In the genomic region with DNA sequence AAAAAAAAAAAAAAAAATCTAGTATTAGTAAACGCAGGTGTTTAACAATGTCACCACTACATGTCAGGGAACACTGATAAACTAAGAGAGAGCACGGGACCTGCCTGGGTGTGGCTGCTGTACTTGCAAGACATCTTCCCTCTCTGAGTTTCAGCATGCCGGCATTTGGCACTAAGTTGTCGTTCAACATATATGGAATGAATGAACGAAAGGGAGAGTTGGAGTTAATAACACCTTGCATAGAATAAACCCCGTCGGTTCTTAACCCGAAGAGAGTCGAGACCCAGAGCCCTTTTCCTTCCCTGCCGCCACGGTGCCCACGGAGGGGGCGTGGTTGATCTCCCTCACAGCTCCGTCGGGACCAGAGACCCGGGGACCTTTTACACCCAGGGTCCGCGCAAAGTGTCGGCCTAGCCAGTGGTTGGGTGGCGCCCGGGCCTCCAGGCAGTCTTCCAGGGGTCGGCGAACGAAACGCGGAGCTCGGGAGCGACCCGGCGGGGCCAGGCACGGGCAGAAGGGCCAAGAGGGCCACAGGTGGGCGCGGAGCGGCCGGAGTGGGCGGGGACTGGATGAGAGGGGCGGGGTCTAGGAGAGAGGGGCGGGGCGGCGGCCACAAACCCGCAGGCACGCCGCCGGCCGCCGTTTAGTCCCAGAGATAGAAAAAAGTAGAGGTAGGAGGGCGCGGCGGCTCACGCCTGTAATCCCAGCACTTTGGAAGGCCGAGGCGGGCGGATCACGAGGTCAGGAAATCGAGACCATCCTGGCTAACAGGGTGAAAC, we compare ENCODE assay signal across 8 cellular contexts. TPM values are rescaled to one million over a fixed set of nuclear protein-coding genes. Genes with fewer than 3 reads are reported as not detected.
DNase-seq lines count a peak whose midpoint lies in the region; ATAC-seq and TF ChIP-seq lines count a peak whose summit lies in the region.

No MANE protein-coding gene starts in this region.

- H3K27me3 Mint-ChIP-seq in nephron progenitor cell (ENCODE audit: low read depth, poor library complexity) = peaks cover 24% of the 10 kb centered on the region

- peaks cover 18% of the 10 kb centered on the region for H3K4me1 ChIP-seq in Panc1 (ENCODE audit: control insufficient read depth, insufficient read depth, low read length)

- peaks cover 11% of the 10 kb centered on the region for H3K36me3 Mint-ChIP-seq in nephron progenitor cell (ENCODE audit: low read depth)

- TSS peak; percentile 93 for BruUV-seq in Panc1 (replicated peaks; lab: Mats Ljungman, UMichigan)

- peak overlapping the region; percentile 82 for H3K27ac ChIP-seq in Panc1 (ENCODE audit: low read length)

- no peaks in the 10 kb centered on the region for H3K27me3 ChIP-seq in Panc1 (ENCODE audit: control insufficient read depth, insufficient read depth, low read length)

- H3K9me3 ChIP-seq in Panc1 (ENCODE audit: control insufficient read depth, insufficient read depth, low read depth, low read length) = no peaks in the 10 kb centered on the region

- H3K36me3 ChIP-seq in Panc1 (ENCODE audit: control insufficient read depth, insufficient read depth, low read length) = no peaks in the 10 kb centered on the region; the same call in 1 of the 2 replicates

- peak overlapping the region; percentile 97 for H3K4me3 Mint-ChIP-seq in nephron progenitor cell

- CTCF ChIA-PET in Panc1 (lab: Charles Lee) = interaction anchor here (0.6 to 1.5 kb wide), 6 partner anchors 19 to 507 kb away, joined by 3 to 10 read pairs (median 4); no protein-coding TSS in a partner anchor

- in situ Hi-C loops in Panc1 (cut with HindIII; ENCODE audit: low pct_unique_long_range_greater_than_20kb, low sequenced_read_pairs) = no loop called here

- ATAC-seq in GM18909 (IDR thresholded peaks at IDR 0.05; ENCODE audit: poor library complexity, unreplicated experiment) = peak; percentile 65
- ATAC-seq in HG03175 (IDR thresholded peaks at IDR 0.05; ENCODE audit: unreplicated experiment) = peak; percentile 68
- peak; percentile 86 for ATAC-seq in Panc1

- H3K4me1 Mint-ChIP-seq in nephron progenitor cell = peaks cover 20% of the 10 kb centered on the region

- TF ChIP-seq CTCF in Panc1 (IDR thresholded peaks at IDR 0.05) = no peak
- TF ChIP-seq CTCF in nephron progenitor cell (IDR thresholded peaks at IDR 0.05) = no peak

- POLR2A ChIA-PET in Panc1 (lab: Charles Lee) = interaction anchor here (0.6 to 0.7 kb wide), 3 partner anchors 13 to 814 kb away, joined by 4 to 13 read pairs (median 6); no protein-coding TSS in a partner anchor

- H3K27ac Mint-ChIP-seq in nephron progenitor cell = peak overlapping the region; percentile 87

- no peaks in the 10 kb centered on the region for H3K9me3 Mint-ChIP-seq in nephron progenitor cell

- peak; percentile 70 for DNase-seq in A172 (ENCODE audit: low spot score)
- no peak for DNase-seq in Panc1 (ENCODE audit: low read depth, low spot score)
- peak; percentile 27 to 56 for DNase-seq in activated T-helper 1 cell treated with anti-CD3 and anti-CD28 coated beads, Interleukin-2, amount 50 U/mL, for 16 hours (ENCODE audit: low read depth in 1 of 2, low spot score in 1 of 2)
- peak; percentile 58 for DNase-seq in fibroblast of peridontal ligament (ENCODE audit: extremely low read depth)
- peak; percentile 76 for DNase-seq in nephron progenitor cell
- DNase-seq in stimulated activated naive CD4-positive, alpha-beta T cell treated with Interleukin-2 at 50 U/mL for 16 hours (lab: John Stamatoyannopoulos, UW) = peak; percentile 59

- intact Hi-C loops in Panc1 (cut with micrococcal nuclease; ENCODE audit: unreplicated experiment) = loop anchor here (5.0 to 10.0 kb wide), 2 partner anchors 246 to 484 kb away; no protein-coding TSS in a partner anchor

- H3K4me3 ChIP-seq in Panc1 (ENCODE audit: low read depth in 2 of 2, low read length in 2 of 2) = peak overlapping the region; percentile 82 to 85

RNA-seq across cellular contexts. Expression of a gene that starts 0.8 kb away (rescaled TPM):
- total RNA-seq in A172 (2014; rRNA removed; shearing (Covaris generic)) = 187 and 205 TPM in 2 replicates
- total RNA-seq in Panc1 (2021; ENCODE audit: unreplicated experiment) = 49.8 TPM
- polyA plus RNA-seq in Panc1 (2012; ENCODE audit: insufficient read length) = 75.2 TPM

RNA-seq across cellular contexts. Expression of a gene that starts 25.1 kb away (rescaled TPM):
- total RNA-seq in A172 (2014; rRNA removed; shearing (Covaris generic)) = 367 and 419 TPM in 2 replicates
- total RNA-seq in Panc1 (2021; ENCODE audit: unreplicated experiment) = 332 TPM
- 425 TPM for polyA plus RNA-seq in Panc1 (2012; ENCODE audit: insufficient read length)
